In the genomic region with DNA sequence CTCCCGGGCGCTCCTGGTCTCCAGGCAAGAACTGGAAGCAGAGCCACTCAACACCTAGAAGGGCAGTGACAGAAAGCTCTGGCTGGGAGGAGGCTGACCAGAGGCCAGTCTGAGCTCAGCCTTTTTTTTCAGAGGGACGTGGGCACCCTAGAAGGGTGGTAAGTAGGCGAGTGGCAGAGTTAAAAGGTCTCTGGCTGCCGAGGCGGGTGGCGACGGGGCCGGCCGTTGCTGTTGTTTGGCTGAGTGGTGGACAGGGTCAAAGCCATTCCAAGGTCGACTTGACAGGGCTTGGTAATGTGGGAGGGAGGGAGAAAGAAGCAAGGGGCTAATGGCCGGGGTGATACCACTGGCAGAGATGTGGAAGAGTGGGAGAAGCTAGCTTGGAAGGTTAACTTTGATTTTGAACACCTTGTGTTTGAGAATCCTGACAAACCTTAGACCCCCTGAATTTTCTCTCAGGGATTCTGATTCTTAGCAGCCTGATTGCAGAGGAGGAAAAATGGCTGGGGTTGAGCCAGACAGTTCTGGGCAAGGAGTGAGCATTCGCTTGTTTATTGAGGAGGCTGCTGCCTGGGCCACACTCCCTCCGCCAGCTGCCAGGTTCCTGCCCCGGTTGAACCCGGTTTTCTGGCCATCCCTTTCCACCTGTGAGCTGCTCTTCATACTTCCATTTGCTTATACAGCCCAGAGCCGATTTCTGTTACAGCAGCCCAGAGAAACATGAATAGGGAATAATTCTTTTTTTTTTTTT, we compare ENCODE assay signal across 7 cellular contexts.
ATAC-seq lines count a peak whose summit lies in the region.

No MANE protein-coding gene starts in this region.

- H3K9ac ChIP-seq in iPS-18a (ENCODE audit: low read length): no peak overlapping the region

- H3K4me1 Mint-ChIP-seq in activated naive CD8-positive, alpha-beta T cell (ENCODE audit: low read depth): peaks cover 13% of the 10 kb centered on the region
- H3K4me1 Mint-ChIP-seq in stimulated activated memory B cell treated with anti-CD40 and anti-IgM and Interleukin-4, amounts not matched to agents 10 μg/mL and 1 μg/mL and 100 μg/mL, for 72 hours: peaks cover 17% of the 10 kb centered on the region

- no peaks in the 10 kb centered on the region for H3K27me3 Mint-ChIP-seq in activated naive CD8-positive, alpha-beta T cell
- no peaks in the 10 kb centered on the region for H3K27me3 Mint-ChIP-seq in stimulated activated memory B cell treated with anti-CD40 and anti-IgM and Interleukin-4, amounts not matched to agents 10 μg/mL and 1 μg/mL and 100 μg/mL, for 72 hours

- peak overlapping the region; percentile 94 for H3K4me3 Mint-ChIP-seq in activated naive CD8-positive, alpha-beta T cell
- H3K4me3 Mint-ChIP-seq in stimulated activated memory B cell treated with anti-CD40 and anti-IgM and Interleukin-4, amounts not matched to agents 10 μg/mL and 1 μg/mL and 100 μg/mL, for 72 hours: peak overlapping the region; percentile 83

- H3K9me3 ChIP-seq in iPS-18a (ENCODE audit: control insufficient read depth, low read depth, low read length): no peaks in the 10 kb centered on the region

- H3K4me3 ChIP-seq in iPS-18a (ENCODE audit: low read length): peak overlapping the region; percentile 91

- no peaks in the 10 kb centered on the region for H3K9me3 Mint-ChIP-seq in activated naive CD8-positive, alpha-beta T cell (ENCODE audit: low read depth)
- no peaks in the 10 kb centered on the region for H3K9me3 Mint-ChIP-seq in stimulated activated memory B cell treated with anti-CD40 and anti-IgM and Interleukin-4, amounts not matched to agents 10 μg/mL and 1 μg/mL and 100 μg/mL, for 72 hours

- no peak overlapping the region for H3K27ac ChIP-seq in iPS-18a (ENCODE audit: low read length)

- H3K36me3 Mint-ChIP-seq in activated naive CD8-positive, alpha-beta T cell: no peaks in the 10 kb centered on the region
- peaks cover 7% of the 10 kb centered on the region for H3K36me3 Mint-ChIP-seq in stimulated activated memory B cell treated with anti-CD40 and anti-IgM and Interleukin-4, amounts not matched to agents 10 μg/mL and 1 μg/mL and 100 μg/mL, for 72 hours

- peaks cover 6% of the 10 kb centered on the region for H3K36me3 ChIP-seq in iPS-18a (ENCODE audit: control insufficient read depth, low read depth, low read length)

- peak; percentile 4 for ATAC-seq in HG03039 (IDR thresholded peaks at IDR 0.05; ENCODE audit: unreplicated experiment)
- ATAC-seq in stimulated activated memory B cell treated with anti-CD40 and anti-IgM and Interleukin-4, amounts not matched to agents 10 μg/mL and 1 μg/mL and 100 μg/mL, for 72 hours: no peak
- no peak for ATAC-seq in GM21381 (IDR thresholded peaks at IDR 0.05; ENCODE audit: unreplicated experiment)
- ATAC-seq in HG02798 (IDR thresholded peaks at IDR 0.05; ENCODE audit: poor library complexity, unreplicated experiment): no peak
- no peak for ATAC-seq in HG03159 (IDR thresholded peaks at IDR 0.05; ENCODE audit: unreplicated experiment)

- no peaks in the 10 kb centered on the region for H3K4me1 ChIP-seq in iPS-18a (ENCODE audit: control insufficient read depth, low read depth, low read length)

- H3K27ac Mint-ChIP-seq in activated naive CD8-positive, alpha-beta T cell: peak overlapping the region; percentile 77
- H3K27ac Mint-ChIP-seq in stimulated activated memory B cell treated with anti-CD40 and anti-IgM and Interleukin-4, amounts not matched to agents 10 μg/mL and 1 μg/mL and 100 μg/mL, for 72 hours: peak overlapping the region; percentile 71

- peaks cover 16% of the 10 kb centered on the region for H3K27me3 ChIP-seq in iPS-18a (ENCODE audit: control insufficient read depth, insufficient read depth, low read length)
